Comparison of ENCODE assay signal across 1 cellular context in genomic region chr2:85707304-85707703, GRCh38.
A peak's percentile ranks its signal among the peaks of the same experiment; 100 is the strongest.
TF ChIP-seq lines count a peak whose summit lies in the region.

No MANE protein-coding gene starts in this region.

TF ChIP-seq in HepG2, 621 proteins besides CTCF, POLR2A, EP300 and RAD21 (continued from another document):
- TF ChIP-seq AHDC1 (CRISPR knock-in tag; IDR thresholded peaks at IDR 0.05; ENCODE audit: borderline replicate concordance) (no peak), HMGXB4 (CRISPR knock-in tag; IDR thresholded peaks at IDR 0.05; ENCODE audit: borderline replicate concordance in 1 of 2, low read depth in 1 of 2) (peak in 1 of 2 experiments; percentile 28; a peak in 1 of 4 replicates), ZNF274 (CRISPR knock-in tag; IDR thresholded peaks at IDR 0.05) (no peak), ZNF761 (CRISPR knock-in tag; conservative IDR thresholded peaks at IDR 0.05) (no peak), KLF16 (CRISPR knock-in tag; IDR thresholded peaks at IDR 0.05) (0 out of 4 replicates have a peak, but pooled peaks of 1 of the 2 experiments have one; percentile 19), ZBTB20 (CRISPR knock-in tag; IDR thresholded peaks at IDR 0.05; ENCODE audit: borderline replicate concordance, low read depth) (0 out of 2 replicates have a peak, but pooled peaks have one; percentile 30), RXRB (CRISPR knock-in tag; IDR thresholded peaks at IDR 0.05; ENCODE audit: borderline replicate concordance) (0 out of 2 replicates have a peak, but pooled peaks have one; percentile 37), RBM22 (optimal IDR thresholded peaks at IDR 0.05; ENCODE audit: low read length) (no peak), HDAC1 (CRISPR knock-in tag; IDR thresholded peaks at IDR 0.05) (no peak), ATF3 (CRISPR knock-in tag; IDR thresholded peaks at IDR 0.05) (0 out of 2 replicates have a peak, but pooled peaks have one; percentile 35), AFF4 (CRISPR knock-in tag; IDR thresholded peaks at IDR 0.05) (no peak), ATF2 (CRISPR knock-in tag; IDR thresholded peaks at IDR 0.05) (peak; percentile 37; the same call in 1 of the 2 replicates), KDM3A (CRISPR knock-in tag; IDR thresholded peaks at IDR 0.05; ENCODE audit: low read depth) (0 out of 2 replicates have a peak, but pooled peaks have one; percentile 32)
TF ChIP-seq in HepG2: peak in this region for 28.
